In the genomic region with DNA sequence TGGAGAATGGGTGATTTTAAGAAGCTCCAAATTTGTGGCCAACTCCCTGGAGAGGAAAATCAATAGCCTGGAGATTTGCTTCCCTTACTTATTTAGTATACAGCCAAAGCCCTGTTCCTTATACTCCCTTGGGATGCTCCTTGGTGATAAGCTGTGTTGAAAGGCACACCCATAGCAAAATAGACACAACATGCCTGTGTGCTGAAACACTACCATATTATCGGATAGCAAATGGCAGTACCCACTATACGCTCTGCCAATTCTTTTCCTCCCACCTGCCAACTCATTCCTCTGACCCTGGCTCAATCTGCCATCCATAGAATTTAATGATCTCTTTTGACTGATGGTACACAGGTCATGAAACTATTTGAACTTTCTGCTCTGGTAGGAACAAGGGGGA, we compare ENCODE assay signal across 20 cellular contexts.
"Had no signal": no experiment of that assay in that cellular context is flagged by ENCODE, and none has a peak within 500 bp of the region (broad histone marks: within the 10 kb centered on the region; RNA-seq: fewer than 3 reads in every experiment).

No MANE protein-coding gene starts in this region.

- H3K9me3 ChIP-seq: breast epithelium, Peyer's patch had no signal

- ATAC-seq: T-helper 17 cell had no signal

- DNase-seq: activated B cell treated with CpG ODN at 0.5 μM for 24 hours; activated CD4-positive, alpha-beta memory T cell treated with anti-CD3 and anti-CD28 coated beads for 36 hours; activated CD4-positive, alpha-beta T cell treated with anti-CD3 and anti-CD28 coated beads for 1 hour; activated CD4-positive, alpha-beta T cell treated with anti-CD3 and anti-CD28 coated beads, Interleukin-2, amount 10 ng/mL, durations not matched to agents 24 days and 14 days; activated CD8-positive, alpha-beta memory T cell treated with anti-CD3 and anti-CD28 coated beads for 24 hours; aorta; KG1; NCI-H1048; NCI-H1417; NCI-H1930; NCI-H2171; NCI-H2227 treated with DMSO at 0.1 percent for 48 hours; NCI-H510A; NCI-H69; Peyer's patch; SHP77 treated with DMSO at 0.1 percent for 48 hours; T-helper 17 cell; T-helper 9 cell had no signal

- H3K4me3 ChIP-seq: breast epithelium, Peyer's patch had no signal

- H3K4me1 ChIP-seq: breast epithelium, Peyer's patch had no signal

- H3K36me3 ChIP-seq: breast epithelium had no signal

- H3K27me3 ChIP-seq: breast epithelium, Peyer's patch had no signal

- H3K27ac ChIP-seq: Peyer's patch, RWPE1 had no signal
